Comparison of ENCODE assay signal across 11 cellular contexts in the genomic region with DNA sequence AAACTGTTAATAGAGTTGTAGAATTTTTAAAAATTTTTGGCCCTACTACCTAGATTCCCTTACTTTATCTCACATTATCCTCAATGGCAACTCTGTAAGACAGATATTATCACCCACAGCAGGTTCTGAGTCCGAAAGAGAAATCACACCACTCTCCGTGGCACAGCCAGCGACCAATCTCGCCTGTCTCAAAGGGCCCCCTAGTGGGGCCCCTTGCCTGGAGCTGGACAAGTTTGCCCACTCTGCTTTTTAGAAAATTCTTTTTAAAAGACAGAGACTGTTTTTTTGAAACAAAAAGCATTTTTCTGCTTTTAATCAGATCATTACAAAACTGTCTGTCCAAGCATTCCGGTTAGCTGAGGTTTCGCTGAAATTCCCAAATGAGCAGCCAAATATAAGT. TPM values are rescaled to one million over a fixed set of nuclear protein-coding genes. Genes with fewer than 3 reads are reported as not detected.
DNase-seq lines count a peak whose midpoint lies in the region; ATAC-seq and TF ChIP-seq lines count a peak whose summit lies in the region.
"Had no signal": no experiment of that assay in that cellular context is flagged by ENCODE, and none has a peak within 500 bp of the region (broad histone marks: within the 10 kb centered on the region; RNA-seq: fewer than 3 reads in every experiment).

No MANE protein-coding gene starts in this region.

- CTCF ChIA-PET in SK-N-SH (lab: Yijun Ruan, JAX), result interaction anchor here (0.7 kb wide), 2 partner anchors 234 to 1384 kb away, joined by 3 read pairs; no protein-coding TSS in a partner anchor

- no peaks in the 10 kb centered on the region for H4K20me1 ChIP-seq in SK-N-SH (ENCODE audit: insufficient read depth)

- H3K9ac ChIP-seq in SK-N-SH, result no peak overlapping the region

- no peak for TF ChIP-seq EP300 in SK-N-SH (IDR thresholded peaks at IDR 0.05; ENCODE audit: borderline replicate concordance in 1 of 2, low read depth in 1 of 2, low read length in 1 of 2)

- H3K36me3 Mint-ChIP-seq in T-helper 17 cell (ENCODE audit: low read depth), result peaks cover 22% of the 10 kb centered on the region
- H3K36me3 Mint-ChIP-seq in activated naive CD8-positive, alpha-beta T cell treated with anti-CD3 and anti-CD28 coated beads for 36 hours, result peaks cover 7% of the 10 kb centered on the region

- H3K9me3 Mint-ChIP-seq in activated naive CD8-positive, alpha-beta T cell treated with anti-CD3 and anti-CD28 coated beads for 36 hours, result no peaks in the 10 kb centered on the region
- H3K9me3 Mint-ChIP-seq: activated CD8-positive, alpha-beta T cell treated with anti-CD3 and anti-CD28 coated beads for 36 hours had no signal

- no peaks in the 10 kb centered on the region for H3K27me3 ChIP-seq in SK-N-SH (ENCODE audit: insufficient read depth)
- no peaks in the 10 kb centered on the region for H3K27me3 ChIP-seq in heart right ventricle

- no peak overlapping the region for H3K4me2 ChIP-seq in SK-N-SH

- WGBS in SK-N-SH (ENCODE audit: low lambda C conversion rate), result 91% methylated on average over 6 of the region's 6 CpGs
- 75 to 86% methylated on average over 6 of the region's 6 CpGs for WGBS in heart right ventricle, 2 donors

- H3K27ac ChIP-seq in SK-N-SH (ENCODE audit: low read depth in 2 of 2, low read length in 1 of 2) (no peak overlapping the region), heart right ventricle (no peak overlapping the region)

- H3F3A ChIP-seq in SK-N-SH (replicated peaks; ENCODE audit: insufficient read depth), result no peaks in the 10 kb centered on the region

- no peak overlapping the region for H2AFZ ChIP-seq in SK-N-SH (ENCODE audit: low read depth)

- POLR2A ChIA-PET in SK-N-SH (lab: Yijun Ruan, JAX), result no interaction called here

- H3K36me3 ChIP-seq in SK-N-SH (replicated peaks in 1 of 2; ENCODE audit: control insufficient read depth in 1 of 2, insufficient read depth in 2 of 2, low read length in 1 of 2) (peaks cover 0 to 2% of the 10 kb centered on the region in 2 experiments), heart right ventricle (peaks cover 0 to 98% (median 22%) of the 10 kb centered on the region in 9 donors)

- H3K4me3 ChIP-seq in SK-N-SH (ENCODE audit: low read depth in 2 of 2, low read length in 1 of 2), result no peak overlapping the region
- no peak overlapping the region for H3K4me3 ChIP-seq in heart right ventricle

- peak overlapping the region; percentile 67 for H3K27ac Mint-ChIP-seq in T-helper 17 cell
- no peak overlapping the region for H3K27ac Mint-ChIP-seq in activated naive CD8-positive, alpha-beta T cell treated with anti-CD3 and anti-CD28 coated beads for 36 hours
- H3K27ac Mint-ChIP-seq: B cell had no signal

- intact Hi-C loops in heart right ventricle (cut with DNase I), result no loop called here

- no peaks in the 10 kb centered on the region for H3K27me3 Mint-ChIP-seq in T-helper 17 cell
- no peaks in the 10 kb centered on the region for H3K27me3 Mint-ChIP-seq in activated naive CD8-positive, alpha-beta T cell treated with anti-CD3 and anti-CD28 coated beads for 36 hours
- H3K27me3 Mint-ChIP-seq: activated CD8-positive, alpha-beta T cell treated with anti-CD3 and anti-CD28 coated beads for 36 hours; B cell had no signal

- no peaks in the 10 kb centered on the region for H3K9me3 ChIP-seq in SK-N-SH
- no peaks in the 10 kb centered on the region for H3K9me3 ChIP-seq in T-helper 17 cell (ENCODE audit: control insufficient read depth, low read length, poor library complexity, severe bottlenecking)
- no peaks in the 10 kb centered on the region for H3K9me3 ChIP-seq in heart right ventricle

- ATAC-seq in SK-N-SH treated with all-trans-retinoic acid at 6 μM for 48 hours (no peak), T-helper 17 cell (no peak), heart right ventricle (no peak)
- ATAC-seq: activated CD8-positive, alpha-beta T cell treated with anti-CD3 and anti-CD28 coated beads for 36 hours had no signal

- H3K4me1 Mint-ChIP-seq in T-helper 17 cell, result peaks cover 22% of the 10 kb centered on the region
- H3K4me1 Mint-ChIP-seq in activated naive CD8-positive, alpha-beta T cell treated with anti-CD3 and anti-CD28 coated beads for 36 hours, result peaks cover 2% of the 10 kb centered on the region

- DNase-seq in SK-N-SH (no peak), T-helper 17 cell (no peak), heart right ventricle (peak in 1 of 2 donors; percentile 21), superior temporal gyrus (ENCODE audit: extremely low spot score) (peak; percentile 67), cerebellar cortex (ENCODE audit: low spot score) (no peak), NCI-H524 (lab: John Stamatoyannopoulos, UW) (no peak)
- no peak for DNase-seq in activated naive CD8-positive, alpha-beta T cell treated with anti-CD3 and anti-CD28 coated beads for 36 hours
- DNase-seq: activated CD8-positive, alpha-beta T cell treated with anti-CD3 and anti-CD28 coated beads for 36 hours; SIG-M5 had no signal

- TF ChIP-seq RAD21 in SK-N-SH (IDR thresholded peaks at IDR 0.05; ENCODE audit: low read length), result peak; percentile 16; the same call in 1 of the 2 replicates

- H3K79me2 ChIP-seq in SK-N-SH (ENCODE audit: insufficient read depth), result no peaks in the 10 kb centered on the region

- no peaks in the 10 kb centered on the region for H3K9me2 ChIP-seq in SK-N-SH

- H3K4me1 ChIP-seq in SK-N-SH (ENCODE audit: control insufficient read depth in 1 of 2, insufficient read depth in 2 of 2, low read depth in 1 of 2, low read length in 1 of 2), result no peaks in the 10 kb centered on the region
- peaks cover 0 to 14% (median 9%) of the 10 kb centered on the region in 9 donors for H3K4me1 ChIP-seq in heart right ventricle

- peak; percentile 47 for TF ChIP-seq CTCF in SK-N-SH (IDR thresholded peaks at IDR 0.05)
- peak in 6 of 9 donors; percentile 9 to 38 (median 34) for TF ChIP-seq CTCF in heart right ventricle (IDR thresholded peaks at IDR 0.05)

- no peak overlapping the region for H3K4me3 Mint-ChIP-seq in T-helper 17 cell
- H3K4me3 Mint-ChIP-seq in activated naive CD8-positive, alpha-beta T cell treated with anti-CD3 and anti-CD28 coated beads for 36 hours, result no peak overlapping the region
- H3K4me3 Mint-ChIP-seq: activated CD8-positive, alpha-beta T cell treated with anti-CD3 and anti-CD28 coated beads for 36 hours; B cell had no signal

TF ChIP-seq in SK-N-SH, 30 proteins besides CTCF, POLR2A, EP300 and RAD21 (continues in another document):
- TF ChIP-seq, protein P1, sequence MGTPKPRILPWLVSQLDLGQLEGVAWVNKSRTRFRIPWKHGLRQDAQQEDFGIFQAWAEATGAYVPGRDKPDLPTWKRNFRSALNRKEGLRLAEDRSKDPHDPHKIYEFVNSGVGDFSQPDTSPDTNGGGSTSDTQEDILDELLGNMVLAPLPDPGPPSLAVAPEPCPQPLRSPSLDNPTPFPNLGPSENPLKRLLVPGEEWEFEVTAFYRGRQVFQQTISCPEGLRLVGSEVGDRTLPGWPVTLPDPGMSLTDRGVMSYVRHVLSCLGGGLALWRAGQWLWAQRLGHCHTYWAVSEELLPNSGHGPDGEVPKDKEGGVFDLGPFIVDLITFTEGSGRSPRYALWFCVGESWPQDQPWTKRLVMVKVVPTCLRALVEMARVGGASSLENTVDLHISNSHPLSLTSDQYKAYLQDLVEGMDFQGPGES (IDR thresholded peaks at IDR 0.05; ENCODE audit: low read depth, low read length), result no peak
- no peak for TF ChIP-seq FOSL2 (IDR thresholded peaks at IDR 0.05; ENCODE audit: borderline replicate concordance, low read depth)

TF ChIP-seq in SK-N-SH treated with all-trans-retinoic acid at 6 μM for 48 hours, 23 proteins besides CTCF, POLR2A, EP300 and RAD21:
- TF ChIP-seq TOX (CRISPR knock-in tag; IDR thresholded peaks at IDR 0.05; ENCODE audit: borderline replicate concordance) (no peak), CSDC2 (CRISPR knock-in tag; IDR thresholded peaks at IDR 0.05) (no peak), ZNF565 (CRISPR knock-in tag; conservative IDR thresholded peaks at IDR 0.05; ENCODE audit: low read depth) (no peak), ESRRG (CRISPR knock-in tag; IDR thresholded peaks at IDR 0.05) (no peak), PPARA (CRISPR knock-in tag; IDR thresholded peaks at IDR 0.05; ENCODE audit: borderline replicate concordance) (no peak)

RNA-seq across cellular contexts. Expression of gene PHF11, which starts 21.7 kb away (rescaled TPM):
- polyA plus RNA-seq in SK-N-SH (2012; rRNA removed) (3.0 and 3.4 TPM in 2 replicates), heart right ventricle (10 to 100 TPM; 22.4 to 61.2 TPM)
- 2.2 and 2.3 TPM in 2 replicates for polyA plus RNA-seq in SK-N-SH (2012; cell fraction: cytosol; rRNA removed)
- 8.3 and 12.6 TPM in 2 replicates for polyA plus RNA-seq in SK-N-SH (2012; cell fraction: nucleus; rRNA removed)
- total RNA-seq in T-helper 17 cell (100 to 1,000 TPM; 104 to 119 TPM), heart right ventricle (10 to 100 TPM; 16.6 to 43.4 (median 19.6) TPM)
- total RNA-seq in activated naive CD8-positive, alpha-beta T cell treated with anti-CD3 and anti-CD28 coated beads for 36 hours, result 10 to 100 TPM; 53.6 to 61.5 TPM
